ENCODE assay signal across 8 cellular contexts in the genomic region with DNA sequence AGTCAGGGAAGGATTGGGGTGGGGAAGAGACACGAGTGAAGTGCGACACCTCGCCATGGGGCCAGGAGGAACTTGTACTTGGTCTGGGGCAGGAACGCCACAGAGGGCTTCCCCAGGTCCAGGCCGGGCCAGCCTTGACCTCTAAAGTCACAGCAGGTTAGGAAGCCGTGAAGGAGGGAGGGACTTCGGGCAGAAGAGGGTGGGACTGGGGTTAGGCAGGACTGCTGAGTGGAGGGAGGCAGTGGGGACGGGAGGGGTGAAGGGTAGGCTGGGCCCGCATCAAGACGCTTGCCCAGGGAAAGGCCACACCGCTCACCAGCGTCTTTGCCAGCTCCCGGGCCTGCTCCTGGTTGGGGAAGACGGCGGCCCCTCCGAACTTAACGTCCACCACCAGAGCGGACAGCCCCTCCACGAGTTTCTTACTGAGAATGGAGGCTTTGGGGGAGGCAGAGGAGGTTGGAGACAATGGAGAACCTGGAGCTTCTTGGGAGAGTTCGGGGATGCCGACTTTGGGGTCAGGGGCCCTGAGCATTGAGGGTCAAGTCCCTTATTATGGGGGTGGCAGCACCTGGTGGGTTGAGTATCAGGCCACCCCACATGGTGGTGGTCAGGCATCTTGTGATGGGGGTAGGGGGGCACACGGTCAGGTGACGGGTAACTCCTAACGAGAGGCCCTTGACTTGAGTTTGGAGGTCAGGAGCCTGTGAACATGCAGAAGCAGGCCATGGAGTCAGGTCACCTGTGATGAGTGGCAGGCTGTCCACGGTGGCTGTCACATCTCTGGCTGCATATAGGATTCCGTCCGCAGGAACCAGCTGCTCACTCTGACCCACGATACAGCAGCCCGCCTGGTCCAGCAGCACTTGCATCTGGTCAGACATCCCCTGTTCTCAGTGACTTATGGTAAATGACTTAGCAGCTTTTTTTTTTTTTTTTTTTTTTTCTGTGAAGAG. TPM values are rescaled to one million over a fixed set of nuclear protein-coding genes. Genes with fewer than 3 reads are reported as not detected.
DNase-seq lines count a peak whose midpoint lies in the region; ATAC-seq and TF ChIP-seq lines count a peak whose summit lies in the region.

No MANE protein-coding gene starts in this region.

- H3K27me3 Mint-ChIP-seq in activated CD4-positive, alpha-beta T cell treated with anti-CD3 and anti-CD28 coated beads, Interleukin-2, amount 10 ng/mL, durations not matched to agents 7 days and 5 days: no peaks in the 10 kb centered on the region

- H3K4me1 ChIP-seq in neuron (ENCODE audit: insufficient read depth, low read length): peaks cover 19% of the 10 kb centered on the region

- DNase-seq in Daoy (ENCODE audit: low read depth): peak; percentile 23
- peak; percentile 98 for DNase-seq in HuH-7 (ENCODE audit: low spot score)
- peak; percentile 54 for DNase-seq in activated CD4-positive, alpha-beta T cell treated with anti-CD3 and anti-CD28 coated beads, Interleukin-2, amount 10 ng/mL, durations not matched to agents 7 days and 5 days
- peak; percentile 50 for DNase-seq in fibroblast of mammary gland (ENCODE audit: low read depth)
- no peak for DNase-seq in COR-L47 (lab: John Stamatoyannopoulos, UW)
- no peak for DNase-seq in NCI-H524 treated with DMSO at 0.1 percent for 48 hours (lab: John Stamatoyannopoulos, UW)

- POLR2A ChIA-PET in activated CD4-positive, alpha-beta T cell treated with anti-CD3 and anti-CD28 coated beads, Interleukin-2, amount 10 ng/mL, durations not matched to agents 7 days and 5 days (lab: Charles Lee): interaction anchor here (0.6 to 1.8 kb wide), 2 partner anchors 13 to 19 kb away, joined by 3 to 5 read pairs; a partner anchor contains a TSS

- peak overlapping the region; percentile 93 for H3K27ac Mint-ChIP-seq in activated CD4-positive, alpha-beta T cell treated with anti-CD3 and anti-CD28 coated beads, Interleukin-2, amount 10 ng/mL, durations not matched to agents 7 days and 5 days

- peak overlapping the region; percentile 80 for H3K4me3 Mint-ChIP-seq in activated CD4-positive, alpha-beta T cell treated with anti-CD3 and anti-CD28 coated beads, Interleukin-2, amount 10 ng/mL, durations not matched to agents 7 days and 5 days

- CTCF ChIA-PET in activated CD4-positive, alpha-beta T cell treated with anti-CD3 and anti-CD28 coated beads, Interleukin-2, amount 10 ng/mL, durations not matched to agents 7 days and 5 days (lab: Charles Lee): interaction anchor here (0.7 to 5.8 kb wide), 8 partner anchors 11 to 251 kb away, joined by 4 to 74 read pairs (median 5); a partner anchor contains a TSS

- no peaks in the 10 kb centered on the region for H3K9me3 Mint-ChIP-seq in activated CD4-positive, alpha-beta T cell treated with anti-CD3 and anti-CD28 coated beads, Interleukin-2, amount 10 ng/mL, durations not matched to agents 7 days and 5 days

- H3K36me3 Mint-ChIP-seq in activated CD4-positive, alpha-beta T cell treated with anti-CD3 and anti-CD28 coated beads, Interleukin-2, amount 10 ng/mL, durations not matched to agents 7 days and 5 days (ENCODE audit: low read depth): peaks cover 36% of the 10 kb centered on the region

- peaks cover 15% of the 10 kb centered on the region for H3K9me3 ChIP-seq in neuron (ENCODE audit: low read length)

- no peak overlapping the region for H2AFZ ChIP-seq in neuron (ENCODE audit: low read depth, low read length)

- no peak for TF ChIP-seq CTCF in fibroblast of mammary gland (conservative IDR thresholded peaks at IDR 0.05; ENCODE audit: control insufficient read depth, insufficient read depth, low read depth, low read length)

- H3K4me3 ChIP-seq in fibroblast of mammary gland (ENCODE audit: control insufficient read depth, low read depth, low read length): peak overlapping the region; percentile 48
- peak overlapping the region; percentile 79 for H3K4me3 ChIP-seq in neuron (ENCODE audit: low read length)

- no peak for ATAC-seq in GM18861 (IDR thresholded peaks at IDR 0.05; ENCODE audit: unreplicated experiment)

- H3K36me3 ChIP-seq in neuron (ENCODE audit: insufficient read depth, low read length): peaks cover 18% of the 10 kb centered on the region

- peaks cover 7% of the 10 kb centered on the region for H3K27me3 ChIP-seq in neuron (ENCODE audit: insufficient read depth, low read length)

- peaks cover 37% of the 10 kb centered on the region for H3K4me1 Mint-ChIP-seq in activated CD4-positive, alpha-beta T cell treated with anti-CD3 and anti-CD28 coated beads, Interleukin-2, amount 10 ng/mL, durations not matched to agents 7 days and 5 days

RNA-seq across cellular contexts. Expression of a gene that starts 1.7 kb away (rescaled TPM):
- 9.4 and 11.5 TPM in 2 replicates for total RNA-seq in Daoy (2014; rRNA removed; shearing (Covaris generic))
- total RNA-seq in activated CD4-positive, alpha-beta T cell treated with anti-CD3 and anti-CD28 coated beads, Interleukin-2, amount 10 ng/mL, durations not matched to agents 7 days and 5 days: 10 to 100 TPM in 1 of 2 experiments, 1 to 10 TPM in 1; 2.8 to 10.5 TPM

RNA-seq across cellular contexts. Expression of a gene that starts 2.7 kb away (rescaled TPM):
- 5.1 and 5.3 TPM in 2 replicates for total RNA-seq in Daoy (2014; rRNA removed; shearing (Covaris generic))
- total RNA-seq in activated CD4-positive, alpha-beta T cell treated with anti-CD3 and anti-CD28 coated beads, Interleukin-2, amount 10 ng/mL, durations not matched to agents 7 days and 5 days: 100 to 1,000 TPM in 1 of 2 experiments, 10 to 100 TPM in 1; 92.2 to 126 TPM

RNA-seq across cellular contexts. Expression of a gene that starts 18.6 kb away (rescaled TPM):
- 0.06 TPM in 1 of 2 replicates, not detected in the other for total RNA-seq in Daoy (2014; rRNA removed; shearing (Covaris generic))
- 10 to 100 TPM; 15.6 to 16.0 TPM for total RNA-seq in activated CD4-positive, alpha-beta T cell treated with anti-CD3 and anti-CD28 coated beads, Interleukin-2, amount 10 ng/mL, durations not matched to agents 7 days and 5 days

RNA-seq across cellular contexts. Expression of a gene that starts 19.1 kb away (rescaled TPM):
- total RNA-seq in Daoy (2014; rRNA removed; shearing (Covaris generic)): 70.7 and 85.0 TPM in 2 replicates
- total RNA-seq in activated CD4-positive, alpha-beta T cell treated with anti-CD3 and anti-CD28 coated beads, Interleukin-2, amount 10 ng/mL, durations not matched to agents 7 days and 5 days: 100 to 1,000 TPM; 110 to 133 TPM

RNA-seq across cellular contexts. Expression of a gene that starts 19.6 kb away (rescaled TPM):
- 13.9 and 25.4 TPM in 2 replicates for total RNA-seq in Daoy (2014; rRNA removed; shearing (Covaris generic))
- 100 to 1,000 TPM; 130 to 139 TPM for total RNA-seq in activated CD4-positive, alpha-beta T cell treated with anti-CD3 and anti-CD28 coated beads, Interleukin-2, amount 10 ng/mL, durations not matched to agents 7 days and 5 days

Comparison
In these comparisons a context has a peak if more than half of its experiments do, and no peak if none do; other contexts are left out.
1. DNase-seq: peak in Daoy (single experiment), HuH-7 (single experiment), activated CD4-positive, alpha-beta T cell treated with anti-CD3 and anti-CD28 coated beads, Interleukin-2, amount 10 ng/mL, durations not matched to agents 7 days and 5 days (single experiment) and fibroblast of mammary gland (single experiment); none in COR-L47 (single experiment) and NCI-H524 treated with DMSO at 0.1 percent for 48 hours (single experiment).
2. RNA of a gene that starts 2.7 kb away (total RNA-seq): 92.2 to 126 TPM in activated CD4-positive, alpha-beta T cell treated with anti-CD3 and anti-CD28 coated beads, Interleukin-2, amount 10 ng/mL, durations not matched to agents 7 days and 5 days; 5.1 to 5.3 TPM in Daoy; every median in the first group is over 10 times any median in the second.
3. RNA of a gene that starts 18.6 kb away (total RNA-seq): 15.6 to 16.0 TPM in activated CD4-positive, alpha-beta T cell treated with anti-CD3 and anti-CD28 coated beads, Interleukin-2, amount 10 ng/mL, durations not matched to agents 7 days and 5 days; 0.06 TPM in Daoy; every median in the first group is over 10 times any median in the second.